ENCODE assay signal across 8 cellular contexts in genomic region chr10:80078448-80079311, GRCh38. TPM values are rescaled to one million over a fixed set of nuclear protein-coding genes. Genes with fewer than 3 reads are reported as not detected.
DNase-seq lines count a peak whose midpoint lies in the region; ATAC-seq and TF ChIP-seq lines count a peak whose summit lies in the region.

TSS of gene TMEM254 (plus strand) at chr10:80078665. CDS start at chr10:80078700, 35 bp downstream.

- TF ChIP-seq POLR2A in right lobe of liver (IDR thresholded peaks at IDR 0.05) = peak; percentile 72

- H3K4me1 ChIP-seq in right lobe of liver = peaks cover 0 to 7% (median 4%) of the 10 kb centered on the region in 4 donors

- no peaks in the 10 kb centered on the region for H3K9me3 ChIP-seq in right lobe of liver

- WGBS in right lobe of liver (ENCODE audit: insufficient coverage, low coverage, low lambda C conversion rate, missing lambda C conversion rate) = 0% methylated on average over 2 of the region's 64 CpGs

- peak within 1 kb of the TSS; percentile 69 to 92 (median 84) for H3K27ac ChIP-seq in right lobe of liver

- no peaks in the 10 kb centered on the region for H3K27me3 ChIP-seq in right lobe of liver

- peak; percentile 80 for ATAC-seq in GM19328 (IDR thresholded peaks at IDR 0.05; ENCODE audit: unreplicated experiment)
- peak; percentile 75 for ATAC-seq in HG03469 (IDR thresholded peaks at IDR 0.05; ENCODE audit: unreplicated experiment)
- ATAC-seq in right lobe of liver = peak; percentile 95 to 96 (median 96)

- peak within 1 kb of the TSS; percentile 71 to 77 (median 71) for H3K4me3 ChIP-seq in right lobe of liver

- no peak for TF ChIP-seq CTCF in right lobe of liver (IDR thresholded peaks at IDR 0.05)

- no peaks in the 10 kb centered on the region for H3K36me3 ChIP-seq in right lobe of liver

- intact Hi-C loops in right lobe of liver (cut with DNase I) = no loop called here

- peak; percentile 45 to 96 (median 88) for DNase-seq in C1 segment of cervical spinal cord (lab: John Stamatoyannopoulos, UW)
- peak; percentile 55 for DNase-seq in NCI-H748 treated with DMSO at 0.1 percent for 48 hours (lab: John Stamatoyannopoulos, UW)
- peak; percentile 90 to 93 for DNase-seq in activated CD4-positive, alpha-beta T cell treated with anti-CD3 and anti-CD28 coated beads, Interleukin-2, amount 50 U/mL, for 48 hours
- DNase-seq in dermis microvascular lymphatic vessel endothelial cell (ENCODE audit: low read depth in 2 of 2) = peak; percentile 78 to 90
- peak; percentile 93 to 94 (median 93) for DNase-seq in right lobe of liver
- peak; percentile 90 for DNase-seq in stimulated activated CD4-positive, alpha-beta T cell treated with anti-CD3 and anti-CD28 coated beads, Interleukin-4, amount 100 ng/mL, for 24 hours

RNA-seq across cellular contexts. Expression of gene TMEM254, which starts in this region (rescaled TPM):
- total RNA-seq in dermis microvascular lymphatic vessel endothelial cell = 2.9 and 3.0 TPM in 2 replicates
- total RNA-seq in right lobe of liver = 10 to 100 TPM; 18.1 to 33.7 (median 30.8) TPM

Comparison
In these comparisons a context has a peak if more than half of its experiments do, and no peak if none do; other contexts are left out.
1. Peak in every context shown above with its lines: DNase-seq, ATAC-seq, H3K4me3 ChIP-seq and H3K27ac ChIP-seq.